15 cellular contexts compared by ENCODE assay signal in genomic region chr5:148855249-148856008, GRCh38. TPM values are rescaled to one million over a fixed set of nuclear protein-coding genes. Genes with fewer than 3 reads are reported as not detected.
DNase-seq lines count a peak whose midpoint lies in the region; ATAC-seq and TF ChIP-seq lines count a peak whose summit lies in the region.
"Had no signal": no experiment of that assay in that cellular context is flagged by ENCODE, and none has a peak within 500 bp of the region (broad histone marks: within the 10 kb centered on the region; RNA-seq: fewer than 3 reads in every experiment).

No MANE protein-coding gene starts in this region.

- TF ChIP-seq CTCF in osteocyte (IDR thresholded peaks at IDR 0.05), result no peak

- H3K36me3 Mint-ChIP-seq in CD4-positive, alpha-beta memory T cell, result no peaks in the 10 kb centered on the region
- peaks cover 4% of the 10 kb centered on the region for H3K36me3 Mint-ChIP-seq in activated CD8-positive, alpha-beta T cell treated with anti-CD3 and anti-CD28 coated beads, Interleukin-2, amount 10 ng/mL, durations not matched to agents 7 days and 5 days (ENCODE audit: low read depth)
- H3K36me3 Mint-ChIP-seq in osteocyte (ENCODE audit: unreplicated experiment), result peaks cover 2% of the 10 kb centered on the region
- H3K36me3 Mint-ChIP-seq: stimulated activated naive B cell treated with anti-CD40 and anti-IgM and Interleukin-4, amounts not matched to agents 10 μg/mL and 1 μg/mL and 100 μg/mL, for 72 hours had no signal

- no peaks in the 10 kb centered on the region for H3K36me3 ChIP-seq in CD4-positive, alpha-beta memory T cell (ENCODE audit: insufficient read depth, low read length)

- ATAC-seq in GM18520 (IDR thresholded peaks at IDR 0.05; ENCODE audit: unreplicated experiment), result peak; percentile 55
- ATAC-seq in activated CD8-positive, alpha-beta T cell treated with anti-CD3 and anti-CD28 coated beads, Interleukin-2, amount 10 ng/mL, durations not matched to agents 7 days and 5 days, result peak; percentile 84
- no peak for ATAC-seq in HG03039 (IDR thresholded peaks at IDR 0.05; ENCODE audit: unreplicated experiment)
- ATAC-seq: HCT116; stimulated activated naive B cell treated with anti-CD40 and anti-IgM and Interleukin-4, amounts not matched to agents 10 μg/mL and 1 μg/mL and 100 μg/mL, for 72 hours had no signal

- H3K27ac ChIP-seq in CD4-positive, alpha-beta memory T cell (ENCODE audit: low read depth, low read length), result peak overlapping the region; percentile 30
- H3K27ac ChIP-seq: HL-60 had no signal

- peak overlapping the region in 5 of 8 donors; percentile 2 to 78 (median 44) for H3K4me3 Mint-ChIP-seq in CD4-positive, alpha-beta memory T cell
- H3K4me3 Mint-ChIP-seq in activated CD8-positive, alpha-beta T cell treated with anti-CD3 and anti-CD28 coated beads, Interleukin-2, amount 10 ng/mL, durations not matched to agents 7 days and 5 days, result no peak overlapping the region
- H3K4me3 Mint-ChIP-seq in osteocyte (ENCODE audit: unreplicated experiment), result no peak overlapping the region
- H3K4me3 Mint-ChIP-seq: stimulated activated naive B cell treated with anti-CD40 and anti-IgM and Interleukin-4, amounts not matched to agents 10 μg/mL and 1 μg/mL and 100 μg/mL, for 72 hours had no signal

- H3K9me3 ChIP-seq in CD4-positive, alpha-beta memory T cell (ENCODE audit: control insufficient read depth in 1 of 2, low read length in 2 of 2), result no peaks in the 10 kb centered on the region

- intact Hi-C loops in CD4-positive, alpha-beta memory T cell (cut with micrococcal nuclease), result no loop called here

- peaks cover 30 to 94% (median 62%) of the 10 kb centered on the region in 4 donors for H3K4me1 Mint-ChIP-seq in CD4-positive, alpha-beta memory T cell
- H3K4me1 Mint-ChIP-seq in activated CD8-positive, alpha-beta T cell treated with anti-CD3 and anti-CD28 coated beads, Interleukin-2, amount 10 ng/mL, durations not matched to agents 7 days and 5 days (ENCODE audit: low read depth), result peaks cover 57% of the 10 kb centered on the region
- H3K4me1 Mint-ChIP-seq in osteocyte (ENCODE audit: unreplicated experiment), result peaks cover 45% of the 10 kb centered on the region

- peak; percentile 22 to 58 (median 43) for DNase-seq in CD4-positive, alpha-beta memory T cell
- peak; percentile 62 for DNase-seq in activated CD8-positive, alpha-beta T cell treated with anti-CD3 and anti-CD28 coated beads, Interleukin-2, amount 10 ng/mL, durations not matched to agents 7 days and 5 days
- DNase-seq in osteocyte (ENCODE audit: extremely low spot score, unreplicated experiment), result no peak
- no peak for DNase-seq in NCI-H1092 (lab: John Stamatoyannopoulos, UW)
- DNase-seq in AML-193 (lab: John Stamatoyannopoulos, UW), result no peak
- DNase-seq: GDM1; NCI-H2081 treated with DMSO at 0.1 percent for 48 hours; NCI-H774; stimulated activated CD4-positive, alpha-beta T cell treated with anti-CD3 and anti-CD28 coated beads, Interleukin-2, amount 100 ng/mL, for 48 hours; stimulated activated naive B cell treated with anti-CD40 and anti-IgM and Interleukin-4, amounts not matched to agents 10 μg/mL and 1 μg/mL and 100 μg/mL, for 72 hours; T1000 had no signal

- peaks cover 0 to 2% (median 0%) of the 10 kb centered on the region in 8 donors for H3K9me3 Mint-ChIP-seq in CD4-positive, alpha-beta memory T cell
- no peaks in the 10 kb centered on the region for H3K9me3 Mint-ChIP-seq in activated CD8-positive, alpha-beta T cell treated with anti-CD3 and anti-CD28 coated beads, Interleukin-2, amount 10 ng/mL, durations not matched to agents 7 days and 5 days (ENCODE audit: insufficient read depth)
- H3K9me3 Mint-ChIP-seq in osteocyte (ENCODE audit: unreplicated experiment), result no peaks in the 10 kb centered on the region
- H3K9me3 Mint-ChIP-seq: stimulated activated naive B cell treated with anti-CD40 and anti-IgM and Interleukin-4, amounts not matched to agents 10 μg/mL and 1 μg/mL and 100 μg/mL, for 72 hours had no signal

- no peaks in the 10 kb centered on the region for H3K27me3 ChIP-seq in CD4-positive, alpha-beta memory T cell (ENCODE audit: insufficient read depth, low read length)

- peak overlapping the region in 1 of 2 donors; percentile 11 for H3K4me3 ChIP-seq in CD4-positive, alpha-beta memory T cell (ENCODE audit: low read length in 2 of 2)

- CTCF ChIA-PET in CD4-positive, alpha-beta memory T cell (lab: Charles Lee; ENCODE audit: partially characterized antibody), result no interaction called here
- CTCF ChIA-PET in activated CD8-positive, alpha-beta T cell treated with anti-CD3 and anti-CD28 coated beads, Interleukin-2, amount 10 ng/mL, durations not matched to agents 7 days and 5 days (lab: Charles Lee), result no interaction called here

- POLR2A ChIA-PET in CD4-positive, alpha-beta memory T cell (lab: Charles Lee; ENCODE audit: partially characterized antibody), result interaction anchor here (1.5 kb wide), 1 partner anchor 29 kb away, joined by 3 read pairs; the partner anchor contains the start of gene ADRB2
- POLR2A ChIA-PET in activated CD8-positive, alpha-beta T cell treated with anti-CD3 and anti-CD28 coated beads, Interleukin-2, amount 10 ng/mL, durations not matched to agents 7 days and 5 days (lab: Charles Lee), result no interaction called here

- peaks cover 62% of the 10 kb centered on the region for H3K4me1 ChIP-seq in CD4-positive, alpha-beta memory T cell (ENCODE audit: insufficient read depth, low read length)

- peak overlapping the region; percentile 68 to 96 (median 80) for H3K27ac Mint-ChIP-seq in CD4-positive, alpha-beta memory T cell
- peak overlapping the region; percentile 84 for H3K27ac Mint-ChIP-seq in activated CD8-positive, alpha-beta T cell treated with anti-CD3 and anti-CD28 coated beads, Interleukin-2, amount 10 ng/mL, durations not matched to agents 7 days and 5 days
- peak overlapping the region; percentile 38 for H3K27ac Mint-ChIP-seq in osteocyte (ENCODE audit: unreplicated experiment)
- H3K27ac Mint-ChIP-seq: stimulated activated naive B cell treated with anti-CD40 and anti-IgM and Interleukin-4, amounts not matched to agents 10 μg/mL and 1 μg/mL and 100 μg/mL, for 72 hours had no signal

- H3K27me3 Mint-ChIP-seq in CD4-positive, alpha-beta memory T cell, result peaks cover 0 to 1% of the 10 kb centered on the region in 2 donors
- H3K27me3 Mint-ChIP-seq in activated CD8-positive, alpha-beta T cell treated with anti-CD3 and anti-CD28 coated beads, Interleukin-2, amount 10 ng/mL, durations not matched to agents 7 days and 5 days (ENCODE audit: low read depth), result peaks cover 23% of the 10 kb centered on the region
- no peaks in the 10 kb centered on the region for H3K27me3 Mint-ChIP-seq in osteocyte (ENCODE audit: unreplicated experiment)
- H3K27me3 Mint-ChIP-seq: stimulated activated naive B cell treated with anti-CD40 and anti-IgM and Interleukin-4, amounts not matched to agents 10 μg/mL and 1 μg/mL and 100 μg/mL, for 72 hours had no signal

RNA-seq across cellular contexts. Expression of gene ADRB2, which starts 29.0 kb away (rescaled TPM):
- 1 to 10 TPM; 5.6 to 6.1 TPM for total RNA-seq in CD4-positive, alpha-beta memory T cell
- polyA plus RNA-seq in CD4-positive, alpha-beta memory T cell, result 1 to 10 TPM; 3.6 to 5.2 TPM
- total RNA-seq in activated CD8-positive, alpha-beta T cell treated with anti-CD3 and anti-CD28 coated beads, Interleukin-2, amount 10 ng/mL, durations not matched to agents 7 days and 5 days, result 1 to 10 TPM; 2.2 to 2.3 TPM
- total RNA-seq in osteocyte, result 6.6 and 7.1 TPM in 2 replicates

Comparison
In these comparisons a context has a peak if more than half of its experiments do, and no peak if none do; other contexts are left out.
1. DNase-seq: peak in CD4-positive, alpha-beta memory T cell (5 of 5) and activated CD8-positive, alpha-beta T cell treated with anti-CD3 and anti-CD28 coated beads, Interleukin-2, amount 10 ng/mL, durations not matched to agents 7 days and 5 days (single experiment); none in osteocyte (single experiment), NCI-H1092 (single experiment) and AML-193 (0 of 2).
2. H3K4me3 Mint-ChIP-seq: peak in CD4-positive, alpha-beta memory T cell (5 of 8); none in activated CD8-positive, alpha-beta T cell treated with anti-CD3 and anti-CD28 coated beads, Interleukin-2, amount 10 ng/mL, durations not matched to agents 7 days and 5 days (single experiment) and osteocyte (single experiment).
3. Peak in every context shown above with its lines, with median percentiles within 50 percentile points of each other: H3K27ac Mint-ChIP-seq.